ENCODE assay signal across 26 cellular contexts in genomic region chr7:109868215-109868614, GRCh38.
DNase-seq lines count a peak whose midpoint lies in the region; ATAC-seq and TF ChIP-seq lines count a peak whose summit lies in the region.
"Had no signal": no experiment of that assay in that cellular context is flagged by ENCODE, and none has a peak within 500 bp of the region (broad histone marks: within the 10 kb centered on the region; RNA-seq: fewer than 3 reads in every experiment).

No MANE protein-coding gene starts in this region.

- no peak overlapping the region for H3K23ac ChIP-seq in mesendoderm (ENCODE audit: low read length)

- H2BK120ac ChIP-seq in mesendoderm (ENCODE audit: low read depth, low read length): no peak overlapping the region

- intact Hi-C loops in HCT116 (cut with micrococcal nuclease): no loop called here
- intact Hi-C loops in sigmoid colon (cut with DNase I): no loop called here
- intact Hi-C loops in A673 (cut with micrococcal nuclease; ENCODE audit: unreplicated experiment): no loop called here

- no peak overlapping the region for H2AK5ac ChIP-seq in mesendoderm (ENCODE audit: low read length)

- H3K9me2 ChIP-seq in HCT116 (ENCODE audit: insufficient read depth): no peaks in the 10 kb centered on the region

- no peaks in the 10 kb centered on the region for H4K20me1 ChIP-seq in HCT116 (ENCODE audit: insufficient read depth)
- H4K20me1 ChIP-seq in OCI-LY3 (ENCODE audit: insufficient read depth, low read length): no peaks in the 10 kb centered on the region
- H4K20me1 ChIP-seq: BLaER1 had no signal

- H3K4me2 ChIP-seq in HCT116 (ENCODE audit: low read length) (no peak overlapping the region), OCI-LY3 (ENCODE audit: low read length) (no peak overlapping the region), mesendoderm (ENCODE audit: low read length) (no peak overlapping the region)
- H3K4me2 ChIP-seq: BLaER1 had no signal

- no peak overlapping the region for H2BK5ac ChIP-seq in mesendoderm (ENCODE audit: low read length)

- H3K9ac ChIP-seq in HCT116 (ENCODE audit: low read length) (no peak overlapping the region), OCI-LY3 (ENCODE audit: low read length) (no peak overlapping the region), mesendoderm (ENCODE audit: low read length) (no peak overlapping the region)
- H3K9ac ChIP-seq: BLaER1 had no signal

- POLR2A ChIA-PET in HCT116 (lab: Charles Lee) (no interaction called here), A673 (lab: Charles Lee; ENCODE audit: low non-redundant PET) (no interaction called here)

- H3K79me2 ChIP-seq in HCT116 (ENCODE audit: insufficient read depth, low read length) (no peaks in the 10 kb centered on the region), OCI-LY3 (ENCODE audit: low read length) (no peaks in the 10 kb centered on the region), mesendoderm (ENCODE audit: control insufficient read depth, insufficient read depth, low read length) (no peaks in the 10 kb centered on the region)

- H3K27ac ChIP-seq in HCT116 (ENCODE audit: low read depth, low read length) (no peak overlapping the region), OCI-LY3 (ENCODE audit: low read length) (no peak overlapping the region), foreskin keratinocyte (no peak overlapping the region), sigmoid colon (no peak overlapping the region), mesendoderm (ENCODE audit: low read depth, low read length) (no peak overlapping the region), A673 (ENCODE audit: low read depth, low read length, poor library complexity, severe bottlenecking) (no peak overlapping the region)
- H3K27ac ChIP-seq: BLaER1, gastroesophageal sphincter, HL-60, SJCRH30 had no signal

- H3K36me3 ChIP-seq in HCT116 (ENCODE audit: control insufficient read depth in 1 of 2, insufficient read depth in 2 of 2, low read length in 2 of 2) (no peaks in the 10 kb centered on the region), OCI-LY3 (replicated peaks; ENCODE audit: low read depth, low read length) (no peaks in the 10 kb centered on the region), sigmoid colon (no peaks in the 10 kb centered on the region), mesendoderm (ENCODE audit: control insufficient read depth, insufficient read depth, low read length) (no peaks in the 10 kb centered on the region), A673 (ENCODE audit: insufficient read depth, low read length, poor library complexity, severe bottlenecking) (no peaks in the 10 kb centered on the region)
- H3K36me3 ChIP-seq: BLaER1, gastroesophageal sphincter, SJCRH30 had no signal

- H3K9me3 ChIP-seq in HCT116 (ENCODE audit: control insufficient read depth in 1 of 2, insufficient read depth in 1 of 2, low read depth in 1 of 2, low read length in 2 of 2) (no peaks in the 10 kb centered on the region), OCI-LY3 (ENCODE audit: insufficient read depth, low read length) (no peaks in the 10 kb centered on the region), sigmoid colon (no peaks in the 10 kb centered on the region), A673 (ENCODE audit: low read depth, low read length, poor library complexity, severe bottlenecking) (no peaks in the 10 kb centered on the region)
- H3K9me3 ChIP-seq: BLaER1, Caco-2, gastroesophageal sphincter, SJCRH30 had no signal

- no peak overlapping the region for H3K18ac ChIP-seq in mesendoderm (ENCODE audit: low read length)

- ATAC-seq in HCT116 (no peak), foreskin keratinocyte (no peak)
- ATAC-seq: activated CD8-positive, alpha-beta T cell treated with anti-CD3 and anti-CD28 coated beads, Interleukin-2, amount 10 ng/mL, durations not matched to agents 7 days and 5 days; gastroesophageal sphincter; sciatic nerve; stimulated activated memory B cell treated with anti-CD40 and anti-IgM and Interleukin-4, amounts not matched to agents 10 μg/mL and 1 μg/mL and 100 μg/mL, for 72 hours had no signal

- H3K56ac ChIP-seq in mesendoderm (ENCODE audit: low read length): no peak overlapping the region

- H3K4me1 ChIP-seq in HCT116 (ENCODE audit: control insufficient read depth in 1 of 2, insufficient read depth in 2 of 2, low read length in 2 of 2): no peaks in the 10 kb centered on the region
- H3K4me1 ChIP-seq in OCI-LY3 (ENCODE audit: low read length): no peaks in the 10 kb centered on the region
- no peaks in the 10 kb centered on the region for H3K4me1 ChIP-seq in foreskin keratinocyte
- H3K4me1 ChIP-seq in sigmoid colon: no peaks in the 10 kb centered on the region
- H3K4me1 ChIP-seq in mesendoderm (ENCODE audit: control insufficient read depth, low read depth, low read length): peaks cover 2% of the 10 kb centered on the region
- no peaks in the 10 kb centered on the region for H3K4me1 ChIP-seq in A673 (ENCODE audit: insufficient read depth, low read length, poor library complexity, severe bottlenecking)
- H3K4me1 ChIP-seq: BLaER1, gastroesophageal sphincter had no signal

- peak; percentile 17 for DNase-seq in NCI-H2107 treated with DMSO at 0.1 percent for 48 hours (lab: John Stamatoyannopoulos, UW; ENCODE audit: unreplicated experiment)
- no peak for DNase-seq in NCI-H2107 (lab: John Stamatoyannopoulos, UW)
- no peak for DNase-seq in HCT116 (ENCODE audit: low read depth, low spot score)
- DNase-seq in foreskin keratinocyte: no peak
- DNase-seq in sigmoid colon: no peak
- no peak for DNase-seq in mesendoderm
- no peak for DNase-seq in A673 (ENCODE audit: low spot score)
- DNase-seq: activated CD8-positive, alpha-beta T cell treated with anti-CD3 and anti-CD28 coated beads, Interleukin-2, amount 10 ng/mL, durations not matched to agents 7 days and 5 days; activated effector memory CD4-positive, alpha-beta T cell treated with Interleukin-2 at 50 U/mL for 16 hours; aorta; Caco-2; EL; HFFc6; hippocampal formation; Karpas-422; MV-4-11; NCI-H187 treated with DMSO at 0.1 percent for 48 hours; SJCRH30; stimulated activated CD4-positive, alpha-beta T cell treated with anti-CD3 and anti-CD28 coated beads, Interleukin-4, amount 100 ng/mL, for 4 hours; substantia nigra had no signal

- H3K27me3 ChIP-seq in HCT116 (ENCODE audit: insufficient read depth, low read length) (no peaks in the 10 kb centered on the region), OCI-LY3 (ENCODE audit: low read depth, low read length) (no peaks in the 10 kb centered on the region), foreskin keratinocyte (peaks cover 2% of the 10 kb centered on the region), sigmoid colon (no peaks in the 10 kb centered on the region), mesendoderm (ENCODE audit: insufficient read depth, low read length, poor library complexity) (no peaks in the 10 kb centered on the region), A673 (replicated peaks; ENCODE audit: insufficient read depth, low read depth, low read length, poor library complexity) (no peaks in the 10 kb centered on the region)
- H3K27me3 ChIP-seq: BLaER1, gastroesophageal sphincter, SJCRH30 had no signal

- H4K8ac ChIP-seq in mesendoderm (ENCODE audit: low read depth, low read length): no peak overlapping the region

- no peak for TF ChIP-seq CTCF in HCT116 (IDR thresholded peaks at IDR 0.05 in 2 of 3, conservative IDR thresholded peaks at IDR 0.05 in 1 of 3; ENCODE audit: borderline replicate concordance in 1 of 3, insufficient read depth in 1 of 3, low read depth in 2 of 3, low read length in 2 of 3)
- peak; percentile 38 for TF ChIP-seq CTCF in OCI-LY3 (IDR thresholded peaks at IDR 0.05; ENCODE audit: low read depth, low read length)
- peak; percentile 28 for TF ChIP-seq CTCF in foreskin keratinocyte (conservative IDR thresholded peaks at IDR 0.05)
- no peak for TF ChIP-seq CTCF in sigmoid colon (IDR thresholded peaks at IDR 0.05)
- TF ChIP-seq CTCF in A673 (conservative IDR thresholded peaks at IDR 0.05; ENCODE audit: low read depth, low read length): no peak

- H2AFZ ChIP-seq in HCT116 (ENCODE audit: low read depth, low read length, poor library complexity, severe bottlenecking) (no peak overlapping the region), OCI-LY3 (ENCODE audit: low read depth, low read length) (no peak overlapping the region)

- no peaks in the 10 kb centered on the region for H3K79me1 ChIP-seq in mesendoderm (ENCODE audit: low read length)

- H4K5ac ChIP-seq in mesendoderm (ENCODE audit: low read length): no peak overlapping the region

- RAD21 ChIA-PET in HCT116 (lab: Charles Lee; ENCODE audit: low non-redundant PET in 1 of 2, low total read pairs in 2 of 2, uncharacterized antibody in 2 of 2, unreplicated experiment in 2 of 2): no interaction called here

- CTCF ChIA-PET in HCT116 (lab: Charles Lee): no interaction called here
- CTCF ChIA-PET in A673 (lab: Charles Lee): no interaction called here

- no peak overlapping the region for H2BK15ac ChIP-seq in mesendoderm (replicated peaks; ENCODE audit: low read depth)

- H3K4ac ChIP-seq in mesendoderm (ENCODE audit: low read depth, low read length): no peak overlapping the region

- no TSS peak for BruUV-seq in HCT116 (replicated peaks; lab: Mats Ljungman, UMichigan)
- no TSS peak for BruUV-seq in A673 (replicated peaks; lab: Mats Ljungman, UMichigan)

- peak; percentile 33; the same call in 1 of the 2 replicates for TF ChIP-seq RAD21 in HCT116 (IDR thresholded peaks at IDR 0.05; ENCODE audit: low read depth)

- no peak for TF ChIP-seq EP300 in sigmoid colon (IDR thresholded peaks at IDR 0.05)

- TF ChIP-seq POLR2A in HCT116 (IDR thresholded peaks at IDR 0.05; ENCODE audit: borderline replicate concordance, extremely low read depth, insufficient read depth, insufficient read length) (no peak), sigmoid colon (IDR thresholded peaks at IDR 0.05) (no peak)

- no peak overlapping the region for H3K4me3 ChIP-seq in HCT116 (replicated peaks in 1 of 2; ENCODE audit: low read depth in 1 of 2, low read length in 2 of 2)
- no peak overlapping the region for H3K4me3 ChIP-seq in OCI-LY3 (ENCODE audit: low read length)
- H3K4me3 ChIP-seq in sigmoid colon: no peak overlapping the region
- H3K4me3 ChIP-seq in mesendoderm (ENCODE audit: low read length): no peak overlapping the region
- no peak overlapping the region for H3K4me3 ChIP-seq in A673 (ENCODE audit: low read depth, low read length, poor library complexity, severe bottlenecking)
- H3K4me3 ChIP-seq: BLaER1, gastroesophageal sphincter, SJCRH30 had no signal

Comparison
In these comparisons a context has a peak if more than half of its experiments do, and no peak if none do; other contexts are left out.
1. CTCF ChIP-seq: peak in OCI-LY3 (single experiment) and foreskin keratinocyte (single experiment); none in HCT116 (0 of 3), sigmoid colon (0 of 4) and A673 (single experiment).